ENCODE assay signal across 9 cellular contexts in genomic region chr13:29850213-29850898, GRCh38.
DNase-seq lines count a peak whose midpoint lies in the region; ATAC-seq and FAIRE-seq lines count a peak whose summit lies in the region.
"Had no signal": no experiment of that assay in that cellular context is flagged by ENCODE, and none has a peak within 500 bp of the region (broad histone marks: within the 10 kb centered on the region; RNA-seq: fewer than 3 reads in every experiment).

Gene UBL3 (minus strand): TSS chr13:29850617. CDS start chr13:29849538, 1,079 bp downstream.

- peak; percentile 82 for ATAC-seq in GM19043 (IDR thresholded peaks at IDR 0.05; ENCODE audit: low read depth, unreplicated experiment)
- ATAC-seq in HG03354 (IDR thresholded peaks at IDR 0.05; ENCODE audit: poor library complexity, severe bottlenecking, unreplicated experiment), result peak; percentile 92
- peak; percentile 86 for ATAC-seq in activated CD4-positive, CD25-positive, alpha-beta regulatory T cell treated with anti-CD3 and anti-CD28 coated beads, Interleukin-2, amount 50 U/mL, for 24 hours
- peak; percentile 85 for ATAC-seq in central memory CD8-positive, alpha-beta T cell (replicated peaks; ENCODE audit: extremely low read depth, poor library complexity, severe bottlenecking)

- H3K4me1 Mint-ChIP-seq in central memory CD8-positive, alpha-beta T cell, result peaks cover 39% of the 10 kb centered on the region

- H3K27ac Mint-ChIP-seq in central memory CD8-positive, alpha-beta T cell (ENCODE audit: low read depth), result peak within 1 kb of the TSS; percentile 94

- peak; percentile 98 for DNase-seq in AG20443 (ENCODE audit: low spot score)
- DNase-seq in NCI-H446 treated with DMSO at 0.1 percent for 48 hours (lab: John Stamatoyannopoulos, UW), result peak; percentile 67
- peak; percentile 84 to 89 for DNase-seq in central memory CD8-positive, alpha-beta T cell (ENCODE audit: low spot score in 2 of 2)
- DNase-seq in stimulated activated CD4-positive, alpha-beta T cell treated with anti-CD3 and anti-CD28 coated beads, Interleukin-12 subunit alpha, Interleukin-12 subunit beta, amount 100 ng/mL, for 24 hours (ENCODE audit: low read depth in 2 of 2), result peak; percentile 85

- H3K4me3 Mint-ChIP-seq in central memory CD8-positive, alpha-beta T cell, result peak within 1 kb of the TSS; percentile 94

- no peaks in the 10 kb centered on the region for H3K27me3 Mint-ChIP-seq in central memory CD8-positive, alpha-beta T cell

- no peaks in the 10 kb centered on the region for H3K9me3 Mint-ChIP-seq in central memory CD8-positive, alpha-beta T cell

- FAIRE-seq in islet of Langerhans (lab: Jason Lieb, UNC), result peak; percentile 53
- FAIRE-seq: TTC549 had no signal

- H3K36me3 Mint-ChIP-seq in central memory CD8-positive, alpha-beta T cell (ENCODE audit: insufficient read depth), result peaks cover 19% of the 10 kb centered on the region

Comparison
In these comparisons a context has a peak if more than half of its experiments do, and no peak if none do; other contexts are left out.
1. Peak in every context shown above with its lines: DNase-seq and ATAC-seq.